Comparison of ENCODE assay signal across 8 cellular contexts in the genomic region with DNA sequence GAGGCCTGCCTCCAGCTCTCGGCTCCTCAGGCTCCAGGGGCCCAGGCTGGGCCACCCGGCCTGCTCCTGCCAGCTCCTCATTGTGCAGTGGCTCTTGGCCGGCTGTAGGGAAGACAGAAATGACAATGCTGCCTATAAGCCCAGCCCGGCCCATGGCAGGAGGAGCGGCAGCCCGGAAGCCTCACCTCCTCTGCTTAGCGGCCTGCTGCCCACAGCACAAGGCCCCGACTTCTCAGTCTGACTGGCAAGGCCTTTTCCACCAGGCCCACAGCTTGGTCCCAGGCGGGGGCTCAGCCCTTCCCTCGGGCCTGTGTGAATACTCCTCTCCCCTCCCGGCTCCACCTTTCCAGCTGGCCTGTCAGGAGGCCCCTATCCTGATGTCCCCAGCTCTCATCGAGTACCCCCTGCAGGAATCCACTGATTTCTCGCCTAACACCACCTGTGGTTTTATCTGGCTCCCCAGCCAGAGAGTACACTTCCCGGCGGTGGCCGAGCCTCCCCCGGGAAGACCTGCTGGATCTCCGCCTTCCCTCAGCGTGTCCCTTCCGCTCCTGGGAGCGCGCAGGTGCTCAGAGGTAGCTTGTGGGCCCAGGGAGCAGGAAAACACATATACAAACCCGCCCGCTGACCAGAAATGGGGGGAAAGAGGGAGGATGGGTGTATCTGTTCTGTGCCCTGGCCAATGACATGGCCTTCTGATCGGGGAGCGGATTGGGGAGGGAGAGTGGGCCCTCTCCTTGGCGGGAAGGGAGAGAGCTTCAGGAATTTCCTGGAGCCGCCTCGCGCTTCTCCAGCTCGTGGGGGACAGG. TPM values are rescaled to one million over a fixed set of nuclear protein-coding genes. Genes with fewer than 3 reads are reported as not detected.
DNase-seq lines count a peak whose midpoint lies in the region; ATAC-seq and TF ChIP-seq lines count a peak whose summit lies in the region.

No MANE protein-coding gene starts in this region.

- dilution Hi-C loops in mammary epithelial cell (cut with HindIII; ENCODE audit: low sequenced_read_pairs), result no loop called here

- H3K4me3 ChIP-seq in A673 (ENCODE audit: low read depth, low read length, poor library complexity, severe bottlenecking) (peak overlapping the region; percentile 71), RWPE2 (ENCODE audit: severe bottlenecking) (peak overlapping the region; percentile 63), mammary epithelial cell (replicated peaks in 1 of 3; ENCODE audit: insufficient read depth in 1 of 3, low read depth in 2 of 3, low read length in 3 of 3) (peak overlapping the region; percentile 73 to 81 (median 81))

- H3K4me1 ChIP-seq in A673 (ENCODE audit: insufficient read depth, low read length, poor library complexity, severe bottlenecking), result peaks cover 8% of the 10 kb centered on the region
- H3K4me1 ChIP-seq in RWPE2 (ENCODE audit: insufficient read depth, poor library complexity, severe bottlenecking), result no peaks in the 10 kb centered on the region
- peaks cover 17% of the 10 kb centered on the region for H3K4me1 ChIP-seq in mammary epithelial cell (ENCODE audit: insufficient read depth, low read length)

- peak overlapping the region; percentile 76 for H3K9ac ChIP-seq in mammary epithelial cell (ENCODE audit: insufficient read depth, low read length)

- H3K9me3 ChIP-seq in A673 (ENCODE audit: low read depth, low read length, poor library complexity, severe bottlenecking) (no peaks in the 10 kb centered on the region), RWPE2 (ENCODE audit: severe bottlenecking) (no peaks in the 10 kb centered on the region), mammary epithelial cell (replicated peaks; ENCODE audit: insufficient read depth, low read length) (no peaks in the 10 kb centered on the region)

- POLR2A ChIA-PET in A673 (lab: Charles Lee; ENCODE audit: low non-redundant PET), result no interaction called here

- H3K27me3 ChIP-seq in A673 (replicated peaks; ENCODE audit: insufficient read depth, low read depth, low read length, poor library complexity) (no peaks in the 10 kb centered on the region), RWPE2 (ENCODE audit: insufficient read depth, poor library complexity, severe bottlenecking) (no peaks in the 10 kb centered on the region), mammary epithelial cell (ENCODE audit: insufficient read depth, low read length) (no peaks in the 10 kb centered on the region), layer of hippocampus (ENCODE audit: control insufficient read depth, insufficient read depth, low read length) (no peaks in the 10 kb centered on the region)

- H3K27ac ChIP-seq in A673 (ENCODE audit: low read depth, low read length, poor library complexity, severe bottlenecking), result peak overlapping the region; percentile 87
- peak overlapping the region; percentile 63 for H3K27ac ChIP-seq in RWPE2 (ENCODE audit: poor library complexity, severe bottlenecking)
- H3K27ac ChIP-seq in mammary epithelial cell (ENCODE audit: insufficient read depth, low read depth, low read length), result peak overlapping the region; percentile 49
- peak overlapping the region; percentile 92 for H3K27ac ChIP-seq in layer of hippocampus (ENCODE audit: low read depth, low read length)

- H2AFZ ChIP-seq in mammary epithelial cell (ENCODE audit: low read depth, low read length), result peak overlapping the region; percentile 96

- no TSS peak for BruUV-seq in A673 (replicated peaks; lab: Mats Ljungman, UMichigan)
- BruUV-seq in mammary epithelial cell (replicated peaks; lab: Mats Ljungman, UMichigan), result TSS peak; percentile 25

- H4K20me1 ChIP-seq in mammary epithelial cell (ENCODE audit: insufficient read depth, low read length), result no peaks in the 10 kb centered on the region

- intact Hi-C loops in A673 (cut with micrococcal nuclease; ENCODE audit: unreplicated experiment) (no loop called here), mammary epithelial cell (cut with micrococcal nuclease) (loop anchor here (1.0 to 10.0 kb wide), 2 partner anchors 44 to 149 kb away; a partner anchor contains a TSS)

- TF ChIP-seq CTCF in A673 (conservative IDR thresholded peaks at IDR 0.05; ENCODE audit: low read depth, low read length), result no peak
- no peak for TF ChIP-seq CTCF in RWPE2 (IDR thresholded peaks at IDR 0.05; ENCODE audit: poor library complexity, severe bottlenecking)
- TF ChIP-seq CTCF in mammary epithelial cell (conservative IDR thresholded peaks at IDR 0.05 in 1 of 2, IDR thresholded peaks at IDR 0.05 in 1 of 2; ENCODE audit: extremely low read depth in 1 of 2, insufficient read depth in 1 of 2, low read depth in 1 of 2, low read length in 2 of 2), result no peak

- ATAC-seq in GM18858 (IDR thresholded peaks at IDR 0.05; ENCODE audit: unreplicated experiment) (peak; percentile 3), HG03196 (IDR thresholded peaks at IDR 0.05; ENCODE audit: unreplicated experiment) (peak; percentile 17), RWPE2 (ENCODE audit: low read depth) (peak; percentile 50)

- peak overlapping the region; percentile 99 for H3K4me2 ChIP-seq in mammary epithelial cell (ENCODE audit: insufficient read depth, low read depth, low read length)

- H3K79me2 ChIP-seq in mammary epithelial cell (ENCODE audit: insufficient read depth, low read length), result peaks cover 40% of the 10 kb centered on the region

- peaks cover 26% of the 10 kb centered on the region for H3K36me3 ChIP-seq in A673 (ENCODE audit: insufficient read depth, low read length, poor library complexity, severe bottlenecking)
- H3K36me3 ChIP-seq in RWPE2 (ENCODE audit: low read depth), result peaks cover 31% of the 10 kb centered on the region
- H3K36me3 ChIP-seq in mammary epithelial cell (ENCODE audit: insufficient read depth, low read length), result peaks cover 9% of the 10 kb centered on the region

- DNase-seq in A673 (ENCODE audit: low spot score), result peak; percentile 39
- DNase-seq in RWPE2 (ENCODE audit: low spot score), result no peak
- peak; percentile 40 for DNase-seq in mammary epithelial cell
- DNase-seq in stimulated activated CD8-positive, alpha-beta memory T cell treated with anti-CD3 and anti-CD28 coated beads, Interleukin-2, amount 100 ng/mL, for 48 hours (ENCODE audit: low read depth in 2 of 2), result peak; percentile 30 to 36
- no peak for DNase-seq in OCI-M2 (lab: John Stamatoyannopoulos, UW; ENCODE audit: unreplicated experiment)

- WGBS in mammary epithelial cell (ENCODE audit: low coverage, missing lambda C conversion rate), result 1% methylated on average over 22 of the region's 31 CpGs

- in situ Hi-C loops in mammary epithelial cell (cut with MboI; ENCODE audit: low sequenced_read_pairs in 2 of 2), result no loop called here

- CTCF ChIA-PET in A673 (lab: Charles Lee) (interaction anchor here (0.6 kb wide), 1 partner anchor 150 kb away, joined by 7 read pairs; no protein-coding TSS in a partner anchor), mammary epithelial cell (lab: Charles Lee; ENCODE audit: low non-redundant PET) (interaction anchor here (0.6 kb wide), 1 partner anchor 132 kb away, joined by 3 read pairs; a partner anchor contains a TSS)

RNA-seq across cellular contexts. Expression of a gene that starts 1.0 kb away (rescaled TPM):
- total RNA-seq in A673 (2021) (60.2 and 72.0 TPM in 2 replicates), mammary epithelial cell (10 to 100 TPM; 25.2 to 59.1 TPM)
- 35.7 TPM for polyA plus RNA-seq in mammary epithelial cell
- 39.0 TPM for polyA minus RNA-seq in mammary epithelial cell

RNA-seq across cellular contexts. Expression of a gene that starts 5.8 kb away (rescaled TPM):
- total RNA-seq in A673 (2021) (79.9 and 81.3 TPM in 2 replicates), mammary epithelial cell (10 to 100 TPM; 29.2 to 68.7 TPM)
- polyA plus RNA-seq in mammary epithelial cell, result 37.5 TPM
- polyA minus RNA-seq in mammary epithelial cell, result 19.0 TPM

RNA-seq across cellular contexts. Expression of a gene that starts 30.2 kb away (rescaled TPM):
- total RNA-seq in A673 (2021) (6.1 and 7.5 TPM in 2 replicates), mammary epithelial cell (10 to 100 TPM in 1 of 2 donors, 1 to 10 TPM in 1; 7.7 to 16.3 TPM)
- 2.6 TPM for polyA plus RNA-seq in mammary epithelial cell
- 3.3 TPM for polyA minus RNA-seq in mammary epithelial cell

RNA-seq across cellular contexts. Expression of a gene that starts 35.5 kb away (rescaled TPM):
- total RNA-seq in A673 (2021) (1.1 and 1.5 TPM in 2 replicates), mammary epithelial cell (10 to 100 TPM in 1 of 2 donors, 1 to 10 TPM in 1; 6.7 to 20.1 TPM)
- polyA plus RNA-seq in mammary epithelial cell, result 6.9 TPM
- polyA minus RNA-seq in mammary epithelial cell, result 30.6 TPM

RNA-seq across cellular contexts. Expression of a gene that starts 43.9 kb away (rescaled TPM):
- 17.6 and 20.4 TPM in 2 replicates for total RNA-seq in A673 (2021)
- 10 to 100 TPM; 13.4 to 15.0 TPM for total RNA-seq in mammary epithelial cell
- 15.5 TPM for polyA plus RNA-seq in mammary epithelial cell
- polyA minus RNA-seq in mammary epithelial cell, result 43.8 TPM

Comparison
In these comparisons a context has a peak if more than half of its experiments do, and no peak if none do; other contexts are left out.
1. DNase-seq: peak in A673 (single experiment), mammary epithelial cell (single experiment) and stimulated activated CD8-positive, alpha-beta memory T cell treated with anti-CD3 and anti-CD28 coated beads, Interleukin-2, amount 100 ng/mL, for 48 hours (2 of 2); none in RWPE2 (single experiment) and OCI-M2 (single experiment).
2. Peak in every context shown above with its lines, with median percentiles within 50 percentile points of each other: H3K27ac ChIP-seq, H3K4me3 ChIP-seq and ATAC-seq.